In the genomic region with DNA sequence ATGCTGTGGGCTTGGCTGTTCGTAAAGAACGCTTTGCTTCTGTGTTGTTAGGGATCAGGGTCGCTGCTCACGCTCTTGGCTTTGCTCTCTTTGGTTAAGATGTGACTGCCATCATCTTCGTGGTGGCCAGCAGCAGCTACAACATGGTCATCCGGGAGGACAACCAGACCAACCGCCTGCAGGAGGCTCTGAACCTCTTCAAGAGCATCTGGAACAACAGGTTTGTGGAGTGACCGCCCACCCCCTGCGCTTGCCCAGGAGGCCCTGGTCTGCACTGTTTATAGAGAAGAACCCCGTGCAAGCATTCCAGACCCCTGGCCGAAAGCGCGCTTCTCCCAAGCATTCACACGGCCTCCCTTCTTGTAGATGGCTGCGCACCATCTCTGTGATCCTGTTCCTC, we compare ENCODE assay signal across 17 cellular contexts. TPM values are rescaled to one million over a fixed set of nuclear protein-coding genes. Genes with fewer than 3 reads are reported as not detected.
"Had no signal": no experiment of that assay in that cellular context is flagged by ENCODE, and none has a peak within 500 bp of the region (broad histone marks: within the 10 kb centered on the region; RNA-seq: fewer than 3 reads in every experiment).

No MANE protein-coding gene starts in this region.

- H3K27ac Mint-ChIP-seq: activated CD4-positive, alpha-beta T cell treated with anti-CD3 and anti-CD28 coated beads, Interleukin-2, amount 10 ng/mL, durations not matched to agents 24 days and 14 days had no signal

- H3K27me3 ChIP-seq: gastroesophageal sphincter, neutrophil, suprapubic skin, upper lobe of left lung had no signal

- ATAC-seq: gastroesophageal sphincter; naive thymus-derived CD4-positive, alpha-beta T cell had no signal

- H3K27ac ChIP-seq: neutrophil, suprapubic skin had no signal

- H3K4me3 Mint-ChIP-seq: activated CD4-positive, alpha-beta T cell treated with anti-CD3 and anti-CD28 coated beads, Interleukin-2, amount 10 ng/mL, durations not matched to agents 24 days and 14 days; endodermal cell; stimulated activated naive CD8-positive, alpha-beta T cell treated with anti-CD3 and anti-CD28 coated beads, Interleukin-15, Interleukin-2, amounts not matched to agents 100 ng/mL and 50 ng/mL, for 24 hours had no signal

- H3K4me3 ChIP-seq: gastroesophageal sphincter, suprapubic skin, upper lobe of left lung had no signal

- H3K27me3 Mint-ChIP-seq: activated CD4-positive, alpha-beta T cell treated with anti-CD3 and anti-CD28 coated beads, Interleukin-2, amount 10 ng/mL, durations not matched to agents 24 days and 14 days; naive thymus-derived CD4-positive, alpha-beta T cell; stimulated activated naive CD8-positive, alpha-beta T cell treated with anti-CD3 and anti-CD28 coated beads, Interleukin-15, Interleukin-2, amounts not matched to agents 100 ng/mL and 50 ng/mL, for 24 hours had no signal

- DNase-seq: activated CD4-positive, alpha-beta T cell treated with anti-CD3 and anti-CD28 coated beads, Interleukin-2, amount 10 ng/mL, durations not matched to agents 24 days and 14 days; activated CD4-positive, CD25-positive, alpha-beta regulatory T cell; activated CD8-positive, alpha-beta memory T cell treated with anti-CD3 and anti-CD28 coated beads, Interleukin-2, amount 50 U/mL, for 48 hours; activated naive CD4-positive, alpha-beta T cell treated with Interleukin-2 at 50 U/mL for 16 hours; anterior cingulate cortex; endodermal cell; erythroblast; naive thymus-derived CD4-positive, alpha-beta T cell; posterior cingulate gyrus; small intestine; stimulated activated CD4-positive, alpha-beta T cell treated with anti-CD3 and anti-CD28 coated beads, Interleukin-4, amount 100 ng/mL, for 4 hours; stimulated activated CD8-positive, alpha-beta memory T cell treated with anti-CD3 and anti-CD28 coated beads, Interleukin-4, amount 100 ng/mL, for 48 hours; upper lobe of left lung had no signal

- H3K9me3 ChIP-seq: gastroesophageal sphincter, suprapubic skin, upper lobe of left lung had no signal

- H3K9me3 Mint-ChIP-seq: activated CD4-positive, alpha-beta T cell treated with anti-CD3 and anti-CD28 coated beads, Interleukin-2, amount 10 ng/mL, durations not matched to agents 24 days and 14 days; endodermal cell; naive thymus-derived CD4-positive, alpha-beta T cell; stimulated activated naive CD8-positive, alpha-beta T cell treated with anti-CD3 and anti-CD28 coated beads, Interleukin-15, Interleukin-2, amounts not matched to agents 100 ng/mL and 50 ng/mL, for 24 hours had no signal

- H3K4me1 Mint-ChIP-seq: endodermal cell had no signal

RNA-seq across cellular contexts. Expression of gene GNAS-AS1, which starts 58.9 kb away (rescaled TPM):
- total RNA-seq: suprapubic skin had no signal
- polyA plus RNA-seq: naive thymus-derived CD4-positive, alpha-beta T cell had no signal
